In genomic region chr11:7977251-7977917, GRCh38 we compare ENCODE assay signal across 1 cellular context.
A peak's percentile ranks its signal among the peaks of the same experiment; 100 is the strongest.
TF ChIP-seq lines count a peak whose summit lies in the region.

No MANE protein-coding gene starts in this region.

TF ChIP-seq in endothelial cell of umbilical vein, 7 proteins besides CTCF, POLR2A, EP300 and RAD21:
- TF ChIP-seq JUN (IDR thresholded peaks at IDR 0.05; ENCODE audit: borderline replicate concordance, insufficient read depth, insufficient read length, low read depth) (peak; percentile 66), MAX (IDR thresholded peaks at IDR 0.05; ENCODE audit: insufficient read depth, insufficient read length) (no peak), EZH2 (IDR thresholded peaks at IDR 0.05; ENCODE audit: borderline replicate concordance, low read depth, low read length, severe bottlenecking) (no peak), FOS (IDR thresholded peaks at IDR 0.05; ENCODE audit: borderline replicate concordance, insufficient read depth, low read length) (peak; percentile 26), MYC (IDR thresholded peaks at IDR 0.05; ENCODE audit: low read depth, low read length) (no peak), GATA2 (IDR thresholded peaks at IDR 0.05; ENCODE audit: insufficient read depth, insufficient read length, low read depth, low read length) (peak; percentile 85), POLR2AphosphoS5 (IDR thresholded peaks at IDR 0.05; ENCODE audit: insufficient read depth, low read depth, low read length) (no peak)
